22 cellular contexts compared by ENCODE assay signal in genomic region chr2:240255165-240255491, GRCh38.
A peak's percentile ranks its signal among the peaks of the same experiment; 100 is the strongest.
DNase-seq lines count a peak whose midpoint lies in the region; ATAC-seq and TF ChIP-seq lines count a peak whose summit lies in the region.
"Had no signal": no experiment of that assay in that cellular context is flagged by ENCODE, and none has a peak within 500 bp of the region (broad histone marks: within the 10 kb centered on the region; RNA-seq: fewer than 3 reads in every experiment).

No MANE protein-coding gene starts in this region.

- peaks cover 74% of the 10 kb centered on the region for H3K4me1 ChIP-seq in body of pancreas
- peaks cover 12 to 15% of the 10 kb centered on the region in 2 donors for H3K4me1 ChIP-seq in lung (ENCODE audit: control insufficient read depth in 2 of 2, insufficient read depth in 2 of 2, low read length in 2 of 2)
- peaks cover 0 to 37% (median 14%) of the 10 kb centered on the region in 6 donors for H3K4me1 ChIP-seq in spleen
- no peaks in the 10 kb centered on the region for H3K4me1 ChIP-seq in GM23338 (ENCODE audit: insufficient read depth)

- peak; percentile 11 for DNase-seq in activated CD4-positive, alpha-beta memory T cell treated with anti-CD3 and anti-CD28 coated beads, Interleukin-2, amount 10 ng/mL, durations not matched to agents 7 days and 5 days
- DNase-seq in activated CD4-positive, alpha-beta memory T cell treated with anti-CD3 and anti-CD28 coated beads for 36 hours = no peak
- no peak for DNase-seq in body of pancreas
- peak; percentile 27 for DNase-seq in lung (ENCODE audit: low spot score)
- DNase-seq in spleen = peak; percentile 51
- no peak for DNase-seq in GM20000 (ENCODE audit: low spot score)
- no peak for DNase-seq in GM23338 (ENCODE audit: low spot score)
- DNase-seq: activated CD4-positive, CD25-positive, alpha-beta regulatory T cell treated with anti-CD3 and anti-CD28 coated beads, Interleukin-2, amount 50 U/mL, for 72 hours; BE2C; dorsolateral prefrontal cortex; GDM1; GM23248; left cardiac atrium; midbrain; natural killer cell; NCI-H524; NK-92 treated with Interleukin-12 subunit alpha and Interleukin-12 subunit beta, amount 100 ng/mL, for 24 hours; SJCRH30; T-helper 1 cell had no signal

- CTCF ChIA-PET in activated CD4-positive, alpha-beta memory T cell treated with anti-CD3 and anti-CD28 coated beads, Interleukin-2, amount 10 ng/mL, durations not matched to agents 7 days and 5 days (lab: Charles Lee) = interaction anchor here (0.6 kb wide), 1 partner anchor 45 kb away, joined by 3 read pairs; no protein-coding TSS in a partner anchor
- CTCF ChIA-PET in activated CD4-positive, alpha-beta memory T cell treated with anti-CD3 and anti-CD28 coated beads for 36 hours (lab: Charles Lee) = interaction anchor here (1.0 kb wide), 1 partner anchor 184 kb away, joined by 3 read pairs; no protein-coding TSS in a partner anchor

- H3K4me3 Mint-ChIP-seq in activated CD4-positive, alpha-beta memory T cell treated with anti-CD3 and anti-CD28 coated beads, Interleukin-2, amount 10 ng/mL, durations not matched to agents 7 days and 5 days = no peak overlapping the region
- H3K4me3 Mint-ChIP-seq in activated CD4-positive, alpha-beta memory T cell treated with anti-CD3 and anti-CD28 coated beads for 36 hours = no peak overlapping the region
- H3K4me3 Mint-ChIP-seq in GM23338 = no peak overlapping the region
- H3K4me3 Mint-ChIP-seq: natural killer cell had no signal

- H3K27me3 Mint-ChIP-seq in activated CD4-positive, alpha-beta memory T cell treated with anti-CD3 and anti-CD28 coated beads, Interleukin-2, amount 10 ng/mL, durations not matched to agents 7 days and 5 days = no peaks in the 10 kb centered on the region
- H3K27me3 Mint-ChIP-seq in activated CD4-positive, alpha-beta memory T cell treated with anti-CD3 and anti-CD28 coated beads for 36 hours = peaks cover 4% of the 10 kb centered on the region
- H3K27me3 Mint-ChIP-seq in GM23338 (ENCODE audit: insufficient read depth, low read depth, poor library complexity) = peaks cover 11% of the 10 kb centered on the region

- POLR2A ChIA-PET in activated CD4-positive, alpha-beta memory T cell treated with anti-CD3 and anti-CD28 coated beads, Interleukin-2, amount 10 ng/mL, durations not matched to agents 7 days and 5 days (lab: Charles Lee) = no interaction called here
- POLR2A ChIA-PET in activated CD4-positive, alpha-beta memory T cell treated with anti-CD3 and anti-CD28 coated beads for 36 hours (lab: Charles Lee) = no interaction called here

- H3K27me3 ChIP-seq in body of pancreas (no peaks in the 10 kb centered on the region), lung (ENCODE audit: control insufficient read depth, insufficient read depth) (no peaks in the 10 kb centered on the region), spleen (replicated peaks in 1 of 7) (peaks cover 0 to 11% (median 0%) of the 10 kb centered on the region in 7 donors), GM23338 (ENCODE audit: insufficient read depth) (no peaks in the 10 kb centered on the region)
- H3K27me3 ChIP-seq: BE2C, dorsolateral prefrontal cortex, Peyer's patch, SJCRH30 had no signal

- H3K79me2 ChIP-seq in GM23338 (replicated peaks; ENCODE audit: insufficient read depth) = no peaks in the 10 kb centered on the region

- H2AFZ ChIP-seq in GM23338 = no peak overlapping the region
- H2AFZ ChIP-seq: GM23248 had no signal

- WGBS in body of pancreas, 2 donors = 84 to 92% methylated on average over 8 of the region's 8 CpGs
- 63 to 70% methylated on average over 8 of the region's 8 CpGs for WGBS in lung, 2 donors
- WGBS in spleen, 5 donors = 65 to 87% (median 73%) methylated on average over 8 of the region's 8 CpGs

- H3K27ac Mint-ChIP-seq in activated CD4-positive, alpha-beta memory T cell treated with anti-CD3 and anti-CD28 coated beads, Interleukin-2, amount 10 ng/mL, durations not matched to agents 7 days and 5 days = no peak overlapping the region
- no peak overlapping the region for H3K27ac Mint-ChIP-seq in activated CD4-positive, alpha-beta memory T cell treated with anti-CD3 and anti-CD28 coated beads for 36 hours
- H3K27ac Mint-ChIP-seq in GM23338 = no peak overlapping the region
- H3K27ac Mint-ChIP-seq: activated naive CD4-positive, alpha-beta T cell treated with anti-CD3 and anti-CD28 coated beads, Interleukin-2, amount 50 U/mL, for 72 hours; natural killer cell had no signal

- H3K4me3 ChIP-seq in body of pancreas = no peak overlapping the region
- H3K4me3 ChIP-seq in lung = no peak overlapping the region
- no peak overlapping the region for H3K4me3 ChIP-seq in spleen
- no peak overlapping the region for H3K4me3 ChIP-seq in GM23338
- H3K4me3 ChIP-seq: dorsolateral prefrontal cortex, GM23248, Peyer's patch, SJCRH30 had no signal

- no peak overlapping the region for H3K4me2 ChIP-seq in GM23338

- TF ChIP-seq CTCF in body of pancreas (IDR thresholded peaks at IDR 0.05) (no peak), lung (IDR thresholded peaks at IDR 0.05; ENCODE audit: control extremely low read depth, extremely low read depth) (no peak), spleen (IDR thresholded peaks at IDR 0.05 in 8 of 11, conservative IDR thresholded peaks at IDR 0.05 in 3 of 11) (no peak), GM20000 (IDR thresholded peaks at IDR 0.05; ENCODE audit: extremely low read depth, missing control alignments) (no peak), GM23338 (conservative IDR thresholded peaks at IDR 0.05; ENCODE audit: low read depth in 2 of 2) (no peak)

- H3K9me3 Mint-ChIP-seq in activated CD4-positive, alpha-beta memory T cell treated with anti-CD3 and anti-CD28 coated beads, Interleukin-2, amount 10 ng/mL, durations not matched to agents 7 days and 5 days = no peaks in the 10 kb centered on the region
- H3K9me3 Mint-ChIP-seq in activated CD4-positive, alpha-beta memory T cell treated with anti-CD3 and anti-CD28 coated beads for 36 hours = no peaks in the 10 kb centered on the region
- peaks cover 16% of the 10 kb centered on the region for H3K9me3 Mint-ChIP-seq in GM23338
- H3K9me3 Mint-ChIP-seq: activated naive CD4-positive, alpha-beta T cell treated with anti-CD3 and anti-CD28 coated beads, Interleukin-2, amount 50 U/mL, for 72 hours; natural killer cell had no signal

- no peak for ATAC-seq in body of pancreas
- ATAC-seq in lung (ENCODE audit: insufficient read depth, low FRiP score) = no peak
- no peak for ATAC-seq in GM18868 (IDR thresholded peaks at IDR 0.05; ENCODE audit: unreplicated experiment)
- no peak for ATAC-seq in GM23338
- ATAC-seq: activated naive CD4-positive, alpha-beta T cell treated with anti-CD3 and anti-CD28 coated beads, Interleukin-2, amount 50 U/mL, for 72 hours; left cardiac atrium; natural killer cell had no signal

- H4K20me1 ChIP-seq in GM23338 (replicated peaks; ENCODE audit: insufficient read depth) = no peaks in the 10 kb centered on the region

- intact Hi-C loops in activated CD4-positive, alpha-beta memory T cell treated with anti-CD3 and anti-CD28 coated beads for 36 hours (cut with micrococcal nuclease) = no loop called here
- intact Hi-C loops in body of pancreas (cut with DNase I) (no loop called here), spleen (cut with DNase I; ENCODE audit: low total_unique reads) (no loop called here)

- no peaks in the 10 kb centered on the region for H3F3A ChIP-seq in GM23338 (replicated peaks; ENCODE audit: low read depth)

- H3K9me2 ChIP-seq in GM23338 (ENCODE audit: insufficient read depth) = 0 out of 2 replicates have a peak, but pooled peaks cover 6% of the 10 kb centered on the region

- TF ChIP-seq POLR2A in body of pancreas (IDR thresholded peaks at IDR 0.05) (no peak), spleen (IDR thresholded peaks at IDR 0.05) (no peak)

- H3K36me3 ChIP-seq in body of pancreas (replicated peaks in 1 of 2; ENCODE audit: insufficient read depth in 1 of 2, low read depth in 2 of 2) = no peaks in the 10 kb centered on the region
- no peaks in the 10 kb centered on the region for H3K36me3 ChIP-seq in lung (ENCODE audit: control insufficient read depth in 2 of 2, insufficient read depth in 2 of 2, low read length in 2 of 2)
- no peaks in the 10 kb centered on the region for H3K36me3 ChIP-seq in spleen
- no peaks in the 10 kb centered on the region for H3K36me3 ChIP-seq in GM23338 (ENCODE audit: insufficient read depth)
- H3K36me3 ChIP-seq: BE2C, Peyer's patch, SJCRH30 had no signal

- peak overlapping the region in 3 of 4 donors; percentile 78 to 86 (median 82) for H3K27ac ChIP-seq in body of pancreas
- H3K27ac ChIP-seq in lung (ENCODE audit: low read depth in 1 of 2, low read length in 1 of 2) = peak overlapping the region in 1 of 2 donors; percentile 75
- no peak overlapping the region for H3K27ac ChIP-seq in spleen
- no peak overlapping the region for H3K27ac ChIP-seq in GM23338 (ENCODE audit: low read depth)
- H3K27ac ChIP-seq: GM23248, Peyer's patch, SJCRH30 had no signal

- H3K9me3 ChIP-seq in body of pancreas (no peaks in the 10 kb centered on the region), lung (ENCODE audit: control insufficient read depth in 2 of 2, insufficient read depth in 1 of 2, low read length in 1 of 2) (no peaks in the 10 kb centered on the region), spleen (no peaks in the 10 kb centered on the region)
- H3K9me3 ChIP-seq: BE2C, Peyer's patch, SJCRH30 had no signal

- no peaks in the 10 kb centered on the region for H3K4me1 Mint-ChIP-seq in activated CD4-positive, alpha-beta memory T cell treated with anti-CD3 and anti-CD28 coated beads, Interleukin-2, amount 10 ng/mL, durations not matched to agents 7 days and 5 days
- no peaks in the 10 kb centered on the region for H3K4me1 Mint-ChIP-seq in activated CD4-positive, alpha-beta memory T cell treated with anti-CD3 and anti-CD28 coated beads for 36 hours (ENCODE audit: low read depth)
- peaks cover 11% of the 10 kb centered on the region for H3K4me1 Mint-ChIP-seq in GM23338
- H3K4me1 Mint-ChIP-seq: natural killer cell had no signal

- no peaks in the 10 kb centered on the region for H3K36me3 Mint-ChIP-seq in activated CD4-positive, alpha-beta memory T cell treated with anti-CD3 and anti-CD28 coated beads, Interleukin-2, amount 10 ng/mL, durations not matched to agents 7 days and 5 days (ENCODE audit: low read depth)
- no peaks in the 10 kb centered on the region for H3K36me3 Mint-ChIP-seq in activated CD4-positive, alpha-beta memory T cell treated with anti-CD3 and anti-CD28 coated beads for 36 hours
- peaks cover 6% of the 10 kb centered on the region for H3K36me3 Mint-ChIP-seq in GM23338 (ENCODE audit: low read depth)
- H3K36me3 Mint-ChIP-seq: activated naive CD4-positive, alpha-beta T cell treated with anti-CD3 and anti-CD28 coated beads, Interleukin-2, amount 50 U/mL, for 72 hours; natural killer cell had no signal

TF ChIP-seq in GM23338, 12 proteins besides CTCF, POLR2A, EP300 and RAD21 (continues in another document):
- no peak for TF ChIP-seq STAT1 (IDR thresholded peaks at IDR 0.05; ENCODE audit: unreplicated experiment)
- TF ChIP-seq EZH2 (IDR thresholded peaks at IDR 0.05; ENCODE audit: low read depth, unreplicated experiment) = no peak
- no peak for TF ChIP-seq NANOG (IDR thresholded peaks at IDR 0.05; ENCODE audit: borderline replicate concordance)
- TF ChIP-seq EZH2phosphoT487 (IDR thresholded peaks at IDR 0.05; ENCODE audit: unreplicated experiment) = no peak

Comparison
In these comparisons a context has a peak if more than half of its experiments do, and no peak if none do; other contexts are left out.
1. DNase-seq: peak in activated CD4-positive, alpha-beta memory T cell treated with anti-CD3 and anti-CD28 coated beads, Interleukin-2, amount 10 ng/mL, durations not matched to agents 7 days and 5 days (single experiment), lung (single experiment) and spleen (single experiment); none in activated CD4-positive, alpha-beta memory T cell treated with anti-CD3 and anti-CD28 coated beads for 36 hours (single experiment), body of pancreas (0 of 4), GM20000 (single experiment) and GM23338 (single experiment).
2. H3K27ac ChIP-seq: peak in body of pancreas (3 of 4); none in spleen (0 of 8) and GM23338 (single experiment).